ENCODE assay signal across 25 cellular contexts in the genomic region with DNA sequence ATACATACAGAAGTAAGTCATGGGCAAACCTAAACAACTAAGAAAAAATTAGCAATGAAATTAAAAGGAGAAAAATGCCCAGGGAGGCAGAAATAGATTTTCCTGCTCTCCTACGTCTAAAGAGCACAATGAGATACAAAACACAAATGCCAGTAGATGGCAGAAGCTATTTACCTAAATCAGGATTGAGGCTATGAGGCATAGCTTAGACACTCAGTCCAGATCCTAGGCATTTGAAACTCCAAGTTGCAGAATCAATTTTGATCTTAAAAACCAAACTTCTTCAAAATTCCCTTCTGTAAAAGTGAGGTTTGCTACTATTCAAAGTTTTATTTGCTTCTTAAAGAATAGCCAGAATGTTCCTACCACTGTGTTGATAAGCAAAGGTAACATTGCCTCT.
A peak's percentile ranks its signal among the peaks of the same experiment; 100 is the strongest.
DNase-seq lines count a peak whose midpoint lies in the region; ATAC-seq, FAIRE-seq and TF ChIP-seq lines count a peak whose summit lies in the region.
"Had no signal": no experiment of that assay in that cellular context is flagged by ENCODE, and none has a peak within 500 bp of the region (broad histone marks: within the 10 kb centered on the region; RNA-seq: fewer than 3 reads in every experiment).

No MANE protein-coding gene starts in this region.

- intact Hi-C loops in A673 (cut with micrococcal nuclease; ENCODE audit: unreplicated experiment), result loop anchor here (10.0 kb wide), 2 partner anchors 254 to 354 kb away; no protein-coding TSS in a partner anchor
- intact Hi-C loops in left colon (cut with DNase I, micrococcal nuclease), result no loop called here

- TF ChIP-seq RAD21 in Ishikawa (IDR thresholded peaks at IDR 0.05; ENCODE audit: low read depth), result peak; percentile 25; the same call in 1 of the 2 replicates

- no peaks in the 10 kb centered on the region for H3K9me3 ChIP-seq in A673 (ENCODE audit: low read depth, low read length, poor library complexity, severe bottlenecking)
- H3K9me3 ChIP-seq: lower lobe of right lung, pancreas, sigmoid colon had no signal

- ATAC-seq in foreskin keratinocyte (no peak), left colon (no peak)
- ATAC-seq: lower lobe of right lung; pancreas; stimulated activated naive CD8-positive, alpha-beta T cell treated with anti-CD3 and anti-CD28 coated beads, Interleukin-15, Interleukin-2, amounts not matched to agents 100 U/mL and 50 U/mL, for 24 hours had no signal

- no peak for FAIRE-seq in frontal cortex (lab: Jason Lieb, UNC)
- FAIRE-seq: colon, GM18507, pancreas had no signal

- CTCF ChIA-PET in A673 (lab: Charles Lee), result interaction anchor here (0.5 to 0.7 kb wide), 2 partner anchors 155 to 780 kb away, joined by 3 to 4 read pairs; no protein-coding TSS in a partner anchor

- no peaks in the 10 kb centered on the region for H3K36me3 ChIP-seq in A673 (ENCODE audit: insufficient read depth, low read length, poor library complexity, severe bottlenecking)
- H3K36me3 ChIP-seq: lower lobe of right lung, pancreas, sigmoid colon had no signal

- BruUV-seq in A673 (replicated peaks; lab: Mats Ljungman, UMichigan), result no TSS peak

- H3K4me1 ChIP-seq in A673 (ENCODE audit: insufficient read depth, low read length, poor library complexity, severe bottlenecking) (no peaks in the 10 kb centered on the region), foreskin keratinocyte (peaks cover 2% of the 10 kb centered on the region)
- H3K4me1 ChIP-seq: lower lobe of right lung, pancreas had no signal

- DNase-seq in A673 (ENCODE audit: low spot score) (peak; percentile 11), amniotic stem cell (lab: John Stamatoyannopoulos, UW) (peak; percentile 8), foreskin keratinocyte (peak in 1 of 2 donors; percentile 26), left colon (no peak), DMS79 treated with DMSO at 0.1 percent for 48 hours (lab: John Stamatoyannopoulos, UW) (no peak), frontal cortex (ENCODE audit: low spot score in 2 of 2) (no peak), epidermal melanocyte (ENCODE audit: insufficient read length, low spot score) (no peak)
- DNase-seq: ACHN; activated CD4-positive, alpha-beta T cell treated with anti-CD3 and anti-CD28 coated beads for 48 hours; amygdala; CD4-positive, alpha-beta memory T cell; DMS79; H9; KBM-7; lower lobe of right lung; NCI-H1092 treated with DMSO at 0.1 percent for 48 hours; NCI-H2107; NCI-H524; pancreas; sigmoid colon; stimulated activated naive CD8-positive, alpha-beta T cell treated with anti-CD3 and anti-CD28 coated beads, Interleukin-15, Interleukin-2, amounts not matched to agents 100 U/mL and 50 U/mL, for 24 hours; trophoblast cell had no signal

- POLR2A ChIA-PET in A673 (lab: Charles Lee; ENCODE audit: low non-redundant PET), result no interaction called here

- TF ChIP-seq CTCF in A673 (conservative IDR thresholded peaks at IDR 0.05; ENCODE audit: low read depth, low read length) (0 out of 2 replicates have a peak, but pooled peaks have one; percentile 20), foreskin keratinocyte (conservative IDR thresholded peaks at IDR 0.05) (peak; percentile 63)

- H3K4me3 ChIP-seq in A673 (ENCODE audit: low read depth, low read length, poor library complexity, severe bottlenecking), result no peak overlapping the region
- H3K4me3 ChIP-seq: lower lobe of right lung, pancreas, sigmoid colon had no signal

- no peak overlapping the region for H3K27ac ChIP-seq in A673 (ENCODE audit: low read depth, low read length, poor library complexity, severe bottlenecking)
- H3K27ac ChIP-seq in foreskin keratinocyte, result no peak overlapping the region
- H3K27ac ChIP-seq: lower lobe of right lung, pancreas, sigmoid colon had no signal

- H3K27me3 ChIP-seq in A673 (replicated peaks; ENCODE audit: insufficient read depth, low read depth, low read length, poor library complexity) (no peaks in the 10 kb centered on the region), foreskin keratinocyte (no peaks in the 10 kb centered on the region)
- H3K27me3 ChIP-seq: sigmoid colon had no signal

- TF ChIP-seq EP300 in Ishikawa (IDR thresholded peaks at IDR 0.05; ENCODE audit: borderline replicate concordance), result no peak

TF ChIP-seq in Ishikawa, 13 proteins besides CTCF, POLR2A, EP300 and RAD21:
- TF ChIP-seq TCF12 (IDR thresholded peaks at IDR 0.05; ENCODE audit: low read depth), result no peak
- TF ChIP-seq, protein P1, sequence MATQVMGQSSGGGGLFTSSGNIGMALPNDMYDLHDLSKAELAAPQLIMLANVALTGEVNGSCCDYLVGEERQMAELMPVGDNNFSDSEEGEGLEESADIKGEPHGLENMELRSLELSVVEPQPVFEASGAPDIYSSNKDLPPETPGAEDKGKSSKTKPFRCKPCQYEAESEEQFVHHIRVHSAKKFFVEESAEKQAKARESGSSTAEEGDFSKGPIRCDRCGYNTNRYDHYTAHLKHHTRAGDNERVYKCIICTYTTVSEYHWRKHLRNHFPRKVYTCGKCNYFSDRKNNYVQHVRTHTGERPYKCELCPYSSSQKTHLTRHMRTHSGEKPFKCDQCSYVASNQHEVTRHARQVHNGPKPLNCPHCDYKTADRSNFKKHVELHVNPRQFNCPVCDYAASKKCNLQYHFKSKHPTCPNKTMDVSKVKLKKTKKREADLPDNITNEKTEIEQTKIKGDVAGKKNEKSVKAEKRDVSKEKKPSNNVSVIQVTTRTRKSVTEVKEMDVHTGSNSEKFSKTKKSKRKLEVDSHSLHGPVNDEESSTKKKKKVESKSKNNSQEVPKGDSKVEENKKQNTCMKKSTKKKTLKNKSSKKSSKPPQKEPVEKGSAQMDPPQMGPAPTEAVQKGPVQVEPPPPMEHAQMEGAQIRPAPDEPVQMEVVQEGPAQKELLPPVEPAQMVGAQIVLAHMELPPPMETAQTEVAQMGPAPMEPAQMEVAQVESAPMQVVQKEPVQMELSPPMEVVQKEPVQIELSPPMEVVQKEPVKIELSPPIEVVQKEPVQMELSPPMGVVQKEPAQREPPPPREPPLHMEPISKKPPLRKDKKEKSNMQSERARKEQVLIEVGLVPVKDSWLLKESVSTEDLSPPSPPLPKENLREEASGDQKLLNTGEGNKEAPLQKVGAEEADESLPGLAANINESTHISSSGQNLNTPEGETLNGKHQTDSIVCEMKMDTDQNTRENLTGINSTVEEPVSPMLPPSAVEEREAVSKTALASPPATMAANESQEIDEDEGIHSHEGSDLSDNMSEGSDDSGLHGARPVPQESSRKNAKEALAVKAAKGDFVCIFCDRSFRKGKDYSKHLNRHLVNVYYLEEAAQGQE (IDR thresholded peaks at IDR 0.05; ENCODE audit: low read depth), result no peak
- no peak for TF ChIP-seq FOXM1 (IDR thresholded peaks at IDR 0.05; ENCODE audit: borderline replicate concordance, low read depth)
- TF ChIP-seq, protein P2, sequence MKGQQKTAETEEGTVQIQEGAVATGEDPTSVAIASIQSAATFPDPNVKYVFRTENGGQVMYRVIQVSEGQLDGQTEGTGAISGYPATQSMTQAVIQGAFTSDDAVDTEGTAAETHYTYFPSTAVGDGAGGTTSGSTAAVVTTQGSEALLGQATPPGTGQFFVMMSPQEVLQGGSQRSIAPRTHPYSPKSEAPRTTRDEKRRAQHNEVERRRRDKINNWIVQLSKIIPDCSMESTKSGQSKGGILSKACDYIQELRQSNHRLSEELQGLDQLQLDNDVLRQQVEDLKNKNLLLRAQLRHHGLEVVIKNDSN (IDR thresholded peaks at IDR 0.05), result no peak
- no peak for TF ChIP-seq CEBPB (IDR thresholded peaks at IDR 0.05)
- TF ChIP-seq TEAD4 (IDR thresholded peaks at IDR 0.05), result no peak
- no peak for TF ChIP-seq ZBTB7A (IDR thresholded peaks at IDR 0.05; ENCODE audit: low read depth)
- TF ChIP-seq CREB1 (IDR thresholded peaks at IDR 0.05; ENCODE audit: low read depth), result no peak
- TF ChIP-seq YY1 (IDR thresholded peaks at IDR 0.05; ENCODE audit: low read depth), result no peak
- no peak for TF ChIP-seq TAF1 (IDR thresholded peaks at IDR 0.05; ENCODE audit: low read depth)
- TF ChIP-seq MAX (IDR thresholded peaks at IDR 0.05), result no peak
- TF ChIP-seq NFIC (IDR thresholded peaks at IDR 0.05), result no peak
- no peak for TF ChIP-seq EGR1 (IDR thresholded peaks at IDR 0.05)

Comparison
In these comparisons a context has a peak if more than half of its experiments do, and no peak if none do; other contexts are left out.
1. DNase-seq: peak in A673 (single experiment) and amniotic stem cell (single experiment); none in left colon (0 of 2), DMS79 treated with DMSO at 0.1 percent for 48 hours (single experiment), frontal cortex (0 of 2) and epidermal melanocyte (single experiment).